30 cellular contexts compared by ENCODE assay signal in the genomic region with DNA sequence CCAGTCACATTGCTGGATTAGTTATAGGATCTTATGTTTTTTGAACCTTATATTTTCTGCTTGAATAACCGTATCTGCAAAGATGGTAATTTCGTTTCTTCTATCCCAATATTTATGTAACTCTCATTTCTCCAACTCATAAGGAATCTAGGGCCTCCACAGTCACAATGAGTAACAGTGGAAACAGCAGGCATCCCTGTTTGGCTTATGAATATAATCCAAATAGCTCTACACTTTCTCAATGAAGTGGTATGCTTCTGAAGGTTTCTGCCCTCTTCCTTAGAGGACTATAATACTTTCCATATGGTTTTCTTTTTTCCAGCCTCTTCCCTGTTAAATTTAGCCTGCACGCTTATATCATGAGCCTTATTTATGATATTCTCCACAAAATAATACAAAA. TPM values are rescaled to one million over a fixed set of nuclear protein-coding genes. Genes with fewer than 3 reads are reported as not detected.
"Had no signal": no experiment of that assay in that cellular context is flagged by ENCODE, and none has a peak within 500 bp of the region (broad histone marks: within the 10 kb centered on the region; RNA-seq: fewer than 3 reads in every experiment).

No MANE protein-coding gene starts in this region.

- H3K4me3 ChIP-seq: ascending aorta, esophagus muscularis mucosa, gastrocnemius medialis, hepatocyte, psoas muscle, sigmoid colon, upper lobe of right lung had no signal

- H3K4me1 ChIP-seq: ascending aorta, gastrocnemius medialis, parathyroid adenoma, psoas muscle, upper lobe of right lung had no signal

- H3K4me2 ChIP-seq: hepatocyte had no signal

- H2AFZ ChIP-seq: hepatocyte, parathyroid adenoma had no signal

- H3K9me3 ChIP-seq: ascending aorta, esophagus muscularis mucosa, gastrocnemius medialis, psoas muscle, sigmoid colon, upper lobe of right lung had no signal

- H3K4me1 Mint-ChIP-seq: brain; mesothelial cell of epicardium; naive B cell; stimulated activated effector memory CD8-positive, alpha-beta T cell treated with anti-CD3 and anti-CD28 coated beads, Interleukin-12 subunit alpha, Interleukin-12 subunit beta, amount 100 ng/mL, for 72 hours; stimulated activated naive CD8-positive, alpha-beta T cell treated with anti-CD3 and anti-CD28 coated beads, Interleukin-15, amount 100 ng/mL, for 72 hours had no signal

- ATAC-seq: activated CD4-positive, alpha-beta T cell treated with anti-CD3 and anti-CD28 coated beads for 36 hours; activated CD8-positive, alpha-beta memory T cell treated with anti-CD3 and anti-CD28 coated beads, Interleukin-2, amount 10 ng/mL, durations not matched to agents 7 days and 5 days; activated CD8-positive, alpha-beta T cell treated with anti-CD3 and anti-CD28 coated beads, Interleukin-2, amount 10 ng/mL, durations not matched to agents 7 days and 5 days; gastrocnemius medialis; left cardiac atrium; left ventricle myocardium superior; psoas muscle; stimulated activated effector memory CD8-positive, alpha-beta T cell treated with anti-CD3 and anti-CD28 coated beads, Interleukin-12 subunit alpha, Interleukin-12 subunit beta, amount 100 ng/mL, for 72 hours; stimulated activated naive CD8-positive, alpha-beta T cell treated with anti-CD3 and anti-CD28 coated beads, Interleukin-15, amount 100 ng/mL, for 72 hours; upper lobe of right lung had no signal

- H3K27ac ChIP-seq: ascending aorta, esophagus muscularis mucosa, gastrocnemius medialis, hepatocyte, parathyroid adenoma, psoas muscle, sigmoid colon, upper lobe of right lung had no signal

- H3K4me3 Mint-ChIP-seq: activated CD4-positive, alpha-beta T cell treated with anti-CD3 and anti-CD28 coated beads for 36 hours; activated CD8-positive, alpha-beta memory T cell treated with anti-CD3 and anti-CD28 coated beads, Interleukin-2, amount 10 ng/mL, durations not matched to agents 7 days and 5 days; activated CD8-positive, alpha-beta T cell treated with anti-CD3 and anti-CD28 coated beads, Interleukin-2, amount 10 ng/mL, durations not matched to agents 7 days and 5 days; activated naive CD8-positive, alpha-beta T cell treated with anti-CD3 and anti-CD28 coated beads for 36 hours; brain; dendritic cell treated with granulocyte-macrophage colony-stimulating factor and Interleukin-4, amounts not matched to agents 40 ng/mL and 50 ng/mL, for 4 days; mesothelial cell of epicardium; naive B cell; stimulated activated effector memory CD8-positive, alpha-beta T cell treated with anti-CD3 and anti-CD28 coated beads, Interleukin-12 subunit alpha, Interleukin-12 subunit beta, amount 100 ng/mL, for 72 hours; stimulated activated naive CD8-positive, alpha-beta T cell treated with anti-CD3 and anti-CD28 coated beads, Interleukin-15, amount 100 ng/mL, for 72 hours had no signal

- H3K27me3 Mint-ChIP-seq: activated CD4-positive, alpha-beta T cell treated with anti-CD3 and anti-CD28 coated beads for 36 hours; activated CD8-positive, alpha-beta memory T cell treated with anti-CD3 and anti-CD28 coated beads, Interleukin-2, amount 10 ng/mL, durations not matched to agents 7 days and 5 days; activated naive CD8-positive, alpha-beta T cell treated with anti-CD3 and anti-CD28 coated beads for 36 hours; brain; dendritic cell treated with granulocyte-macrophage colony-stimulating factor and Interleukin-4, amounts not matched to agents 40 ng/mL and 50 ng/mL, for 4 days; naive B cell; stimulated activated naive CD8-positive, alpha-beta T cell treated with anti-CD3 and anti-CD28 coated beads, Interleukin-15, amount 100 ng/mL, for 72 hours had no signal

- H3K27ac Mint-ChIP-seq: activated CD4-positive, alpha-beta T cell treated with anti-CD3 and anti-CD28 coated beads for 36 hours; activated CD8-positive, alpha-beta memory T cell treated with anti-CD3 and anti-CD28 coated beads, Interleukin-2, amount 10 ng/mL, durations not matched to agents 7 days and 5 days; activated CD8-positive, alpha-beta T cell treated with anti-CD3 and anti-CD28 coated beads, Interleukin-2, amount 10 ng/mL, durations not matched to agents 7 days and 5 days; activated naive CD8-positive, alpha-beta T cell treated with anti-CD3 and anti-CD28 coated beads for 36 hours; brain; dendritic cell treated with granulocyte-macrophage colony-stimulating factor and Interleukin-4, amounts not matched to agents 40 ng/mL and 50 ng/mL, for 4 days; mesothelial cell of epicardium; stimulated activated naive CD8-positive, alpha-beta T cell treated with anti-CD3 and anti-CD28 coated beads, Interleukin-15, amount 100 ng/mL, for 72 hours had no signal

- H3K9ac ChIP-seq: parathyroid adenoma had no signal

- H3K27me3 ChIP-seq: ascending aorta, esophagus muscularis mucosa, gastrocnemius medialis, hepatocyte, sigmoid colon, upper lobe of right lung had no signal

- H3K9me3 Mint-ChIP-seq: activated naive CD8-positive, alpha-beta T cell treated with anti-CD3 and anti-CD28 coated beads for 36 hours; brain; dendritic cell treated with granulocyte-macrophage colony-stimulating factor and Interleukin-4, amounts not matched to agents 40 ng/mL and 50 ng/mL, for 4 days; mesothelial cell of epicardium; naive B cell; stimulated activated effector memory CD8-positive, alpha-beta T cell treated with anti-CD3 and anti-CD28 coated beads, Interleukin-12 subunit alpha, Interleukin-12 subunit beta, amount 100 ng/mL, for 72 hours; stimulated activated naive CD8-positive, alpha-beta T cell treated with anti-CD3 and anti-CD28 coated beads, Interleukin-15, amount 100 ng/mL, for 72 hours had no signal

- DNase-seq: activated CD4-positive, alpha-beta T cell treated with anti-CD3 and anti-CD28 coated beads for 36 hours; activated CD4-positive, CD25-positive, alpha-beta regulatory T cell; activated CD8-positive, alpha-beta memory T cell treated with anti-CD3 and anti-CD28 coated beads, Interleukin-2, amount 10 ng/mL, durations not matched to agents 7 days and 5 days; activated CD8-positive, alpha-beta T cell treated with anti-CD3 and anti-CD28 coated beads, Interleukin-2, amount 10 ng/mL, durations not matched to agents 7 days and 5 days; activated naive CD4-positive, alpha-beta T cell; activated naive CD8-positive, alpha-beta T cell treated with anti-CD3 and anti-CD28 coated beads for 36 hours; activated T-cell treated with anti-CD3 and anti-CD28 coated beads, Interleukin-2, amount 50 U/mL, for 48 hours; caudate nucleus; gastrocnemius medialis; left cardiac atrium; left ventricle myocardium superior; naive B cell; nucleus accumbens; psoas muscle; sigmoid colon; small intestine; stimulated activated CD4-positive, alpha-beta T cell treated with anti-CD3 and anti-CD28 coated beads, Interleukin-4, amount 100 ng/mL, for 24 hours; stimulated activated naive CD8-positive, alpha-beta T cell treated with anti-CD3 and anti-CD28 coated beads, Interleukin-15, amount 100 ng/mL, for 72 hours; substantia nigra; T-helper 1 cell; upper lobe of right lung had no signal

RNA-seq across cellular contexts. Expression of gene SLC25A18, which starts 48.8 kb away (rescaled TPM):
- total RNA-seq: activated CD4-positive, alpha-beta T cell treated with anti-CD3 and anti-CD28 coated beads for 36 hours; activated CD8-positive, alpha-beta memory T cell treated with anti-CD3 and anti-CD28 coated beads, Interleukin-2, amount 10 ng/mL, durations not matched to agents 7 days and 5 days; activated CD8-positive, alpha-beta T cell treated with anti-CD3 and anti-CD28 coated beads, Interleukin-2, amount 10 ng/mL, durations not matched to agents 7 days and 5 days; activated naive CD8-positive, alpha-beta T cell treated with anti-CD3 and anti-CD28 coated beads for 36 hours; ascending aorta; lung microvascular endothelial cell had no signal
